ENCODE assay signal across 16 cellular contexts in genomic region chr5:65867509-65868195, GRCh38. TPM values are rescaled to one million over a fixed set of nuclear protein-coding genes. Genes with fewer than 3 reads are reported as not detected.
A peak's percentile ranks its signal among the peaks of the same experiment; 100 is the strongest.
DNase-seq lines count a peak whose midpoint lies in the region; ATAC-seq and TF ChIP-seq lines count a peak whose summit lies in the region.
"Had no signal": no experiment of that assay in that cellular context is flagged by ENCODE, and none has a peak within 500 bp of the region (broad histone marks: within the 10 kb centered on the region; RNA-seq: fewer than 3 reads in every experiment).

No MANE protein-coding gene starts in this region.

- DNase-seq in activated naive CD4-positive, alpha-beta T cell treated with anti-CD3 and anti-CD28 coated beads, Interleukin-2, amount 10 ng/mL, durations not matched to agents 7 days and 5 days: no peak
- DNase-seq in activated naive CD4-positive, alpha-beta T cell treated with Interleukin-2 at 50 U/mL for 16 hours: no peak
- DNase-seq in RWPE2 (ENCODE audit: low spot score) (no peak), fibroblast of villous mesenchyme (ENCODE audit: low read depth) (peak; percentile 40), NCI-H82 (lab: John Stamatoyannopoulos, UW) (no peak)
- DNase-seq in stimulated activated naive CD8-positive, alpha-beta T cell treated with anti-CD3 and anti-CD28 coated beads, Interleukin-15, amount 100 ng/mL, for 72 hours: no peak
- no peak for DNase-seq in activated CD4-positive, CD25-positive, alpha-beta regulatory T cell treated with anti-CD3 and anti-CD28 coated beads, Interleukin-2, amount 50 U/mL, for 72 hours
- DNase-seq: AML-193; amygdala; effector CD8-positive, alpha-beta T cell; hippocampal formation; midbrain; NCI-H748 treated with DMSO at 0.1 percent for 48 hours; SK-N-SH had no signal

- CTCF ChIA-PET in activated naive CD4-positive, alpha-beta T cell treated with anti-CD3 and anti-CD28 coated beads, Interleukin-2, amount 10 ng/mL, durations not matched to agents 7 days and 5 days (lab: Charles Lee): no interaction called here

- H3K27ac Mint-ChIP-seq in activated naive CD4-positive, alpha-beta T cell treated with anti-CD3 and anti-CD28 coated beads, Interleukin-2, amount 10 ng/mL, durations not matched to agents 7 days and 5 days: peak overlapping the region; percentile 85
- H3K27ac Mint-ChIP-seq in stimulated activated naive CD8-positive, alpha-beta T cell treated with anti-CD3 and anti-CD28 coated beads, Interleukin-15, amount 100 ng/mL, for 72 hours: peak overlapping the region; percentile 86 to 92

- H3K4me1 ChIP-seq in RWPE2 (ENCODE audit: insufficient read depth, poor library complexity, severe bottlenecking): peaks cover 28% of the 10 kb centered on the region
- H3K4me1 ChIP-seq: tibial nerve had no signal

- H3K27ac ChIP-seq in RWPE2 (ENCODE audit: poor library complexity, severe bottlenecking): peak overlapping the region; percentile 45
- H3K27ac ChIP-seq: tibial nerve had no signal

- TF ChIP-seq CTCF in RWPE2 (IDR thresholded peaks at IDR 0.05; ENCODE audit: poor library complexity, severe bottlenecking) (no peak), fibroblast of villous mesenchyme (IDR thresholded peaks at IDR 0.05; ENCODE audit: insufficient read depth, low read depth, low read length) (no peak)

- H3K9me3 ChIP-seq in RWPE2 (ENCODE audit: severe bottlenecking): no peaks in the 10 kb centered on the region
- H3K9me3 ChIP-seq: SK-N-SH, tibial nerve had no signal

- no peaks in the 10 kb centered on the region for H3K27me3 Mint-ChIP-seq in activated naive CD4-positive, alpha-beta T cell treated with anti-CD3 and anti-CD28 coated beads, Interleukin-2, amount 10 ng/mL, durations not matched to agents 7 days and 5 days
- no peaks in the 10 kb centered on the region for H3K27me3 Mint-ChIP-seq in stimulated activated naive CD8-positive, alpha-beta T cell treated with anti-CD3 and anti-CD28 coated beads, Interleukin-15, amount 100 ng/mL, for 72 hours

- no peaks in the 10 kb centered on the region for H3K36me3 ChIP-seq in RWPE2 (ENCODE audit: low read depth)
- H3K36me3 ChIP-seq: tibial nerve had no signal

- peaks cover 1% of the 10 kb centered on the region for H3K36me3 Mint-ChIP-seq in activated naive CD4-positive, alpha-beta T cell treated with anti-CD3 and anti-CD28 coated beads, Interleukin-2, amount 10 ng/mL, durations not matched to agents 7 days and 5 days

- no peak overlapping the region for H3K4me3 ChIP-seq in RWPE2 (ENCODE audit: severe bottlenecking)
- no peak overlapping the region for H3K4me3 ChIP-seq in fibroblast of villous mesenchyme (ENCODE audit: low read depth, low read length)
- H3K4me3 ChIP-seq: tibial nerve had no signal

- H3K4me1 Mint-ChIP-seq in activated naive CD4-positive, alpha-beta T cell treated with anti-CD3 and anti-CD28 coated beads, Interleukin-2, amount 10 ng/mL, durations not matched to agents 7 days and 5 days: peaks cover 24% of the 10 kb centered on the region
- peaks cover 24% of the 10 kb centered on the region for H3K4me1 Mint-ChIP-seq in stimulated activated naive CD8-positive, alpha-beta T cell treated with anti-CD3 and anti-CD28 coated beads, Interleukin-15, amount 100 ng/mL, for 72 hours

- ATAC-seq in RWPE2 (ENCODE audit: low read depth) (no peak), HG02981 (IDR thresholded peaks at IDR 0.05; ENCODE audit: unreplicated experiment) (no peak)
- ATAC-seq in stimulated activated naive CD8-positive, alpha-beta T cell treated with anti-CD3 and anti-CD28 coated beads, Interleukin-15, amount 100 ng/mL, for 72 hours: no peak

- no peaks in the 10 kb centered on the region for H3K27me3 ChIP-seq in RWPE2 (ENCODE audit: insufficient read depth, poor library complexity, severe bottlenecking)
- H3K27me3 ChIP-seq: tibial nerve had no signal

- H3K9me3 Mint-ChIP-seq in activated naive CD4-positive, alpha-beta T cell treated with anti-CD3 and anti-CD28 coated beads, Interleukin-2, amount 10 ng/mL, durations not matched to agents 7 days and 5 days: peaks cover 3% of the 10 kb centered on the region
- H3K9me3 Mint-ChIP-seq in stimulated activated naive CD8-positive, alpha-beta T cell treated with anti-CD3 and anti-CD28 coated beads, Interleukin-15, amount 100 ng/mL, for 72 hours: peaks cover 6 to 9% of the 10 kb centered on the region in 2 donors

- H3K4me3 Mint-ChIP-seq in activated naive CD4-positive, alpha-beta T cell treated with anti-CD3 and anti-CD28 coated beads, Interleukin-2, amount 10 ng/mL, durations not matched to agents 7 days and 5 days: peak overlapping the region; percentile 34
- peak overlapping the region; percentile 55 to 64 for H3K4me3 Mint-ChIP-seq in stimulated activated naive CD8-positive, alpha-beta T cell treated with anti-CD3 and anti-CD28 coated beads, Interleukin-15, amount 100 ng/mL, for 72 hours

RNA-seq across cellular contexts. Expression of gene ERBIN, which starts 58.7 kb away (rescaled TPM):
- total RNA-seq in fibroblast of villous mesenchyme: 132 and 233 TPM in 2 replicates
